14 cellular contexts compared by ENCODE assay signal in the genomic region with DNA sequence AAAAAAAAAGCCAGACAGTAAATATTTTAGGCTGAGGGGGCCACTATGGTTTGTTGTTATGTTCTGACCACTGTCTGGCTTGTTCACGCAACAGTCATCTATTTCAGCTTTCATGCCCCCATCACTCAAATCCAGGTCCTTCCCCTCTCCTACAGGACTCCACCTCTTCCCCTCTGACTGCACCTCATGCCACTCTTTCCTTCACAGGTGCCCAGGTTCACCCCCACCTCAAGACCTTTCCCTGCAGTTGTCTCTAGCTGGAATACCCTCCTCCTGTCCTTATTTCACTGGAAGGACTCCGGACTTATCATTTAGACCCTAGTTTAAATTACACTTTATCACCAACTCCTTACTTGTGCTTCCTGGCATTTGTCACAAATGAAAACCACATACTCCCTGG. TPM values are rescaled to one million over a fixed set of nuclear protein-coding genes. Genes with fewer than 3 reads are reported as not detected.
DNase-seq lines count a peak whose midpoint lies in the region; ATAC-seq, FAIRE-seq and TF ChIP-seq lines count a peak whose summit lies in the region.
"Had no signal": no experiment of that assay in that cellular context is flagged by ENCODE, and none has a peak within 500 bp of the region (broad histone marks: within the 10 kb centered on the region; RNA-seq: fewer than 3 reads in every experiment).

No MANE protein-coding gene starts in this region.

- DNase-seq in MCF 10A (ENCODE audit: unreplicated experiment) (no peak), breast epithelium (ENCODE audit: low spot score in 2 of 2) (no peak), activated B cell treated with CpG ODN at 0.5 μM for 24 hours (no peak), endodermal cell (no peak), DMS 273 (lab: John Stamatoyannopoulos, UW; ENCODE audit: unreplicated experiment) (no peak), GM19239 (ENCODE audit: insufficient read length, low spot score) (no peak)
- DNase-seq: midbrain, OCI-M1, WERI-Rb-1 had no signal

- no peaks in the 10 kb centered on the region for H3K27me3 ChIP-seq in breast epithelium
- no peaks in the 10 kb centered on the region for H3K27me3 ChIP-seq in endodermal cell (ENCODE audit: control insufficient read depth, insufficient read depth, low read length, poor library complexity, severe bottlenecking)
- H3K27me3 ChIP-seq: tibial nerve had no signal

- H3K9me3 ChIP-seq in breast epithelium, result no peaks in the 10 kb centered on the region
- no peaks in the 10 kb centered on the region for H3K9me3 ChIP-seq in endodermal cell (ENCODE audit: control insufficient read depth, low read length)
- H3K9me3 ChIP-seq: tibial nerve had no signal

- no TSS peak for BruUV-seq in MCF 10A (replicated peaks; lab: Mats Ljungman, UMichigan)

- H3K36me3 Mint-ChIP-seq in MCF 10A (ENCODE audit: insufficient read depth, unreplicated experiment) (peaks cover 85% of the 10 kb centered on the region), activated B cell treated with CpG ODN at 0.5 μM for 24 hours (ENCODE audit: low read depth) (peaks cover 86% of the 10 kb centered on the region), endodermal cell (ENCODE audit: low read depth) (peaks cover 62% of the 10 kb centered on the region)

- POLR2A ChIA-PET in MCF 10A (lab: Yijun Ruan, JAX) (interaction anchor here (0.6 to 1.0 kb wide), 2 partner anchors 21 to 312 kb away, joined by 3 to 4 read pairs; no protein-coding TSS in a partner anchor), activated B cell treated with CpG ODN at 0.5 μM for 24 hours (lab: Charles Lee) (interaction anchor here (1.4 to 43.9 kb wide), 2 partner anchors 10 to 37 kb away, joined by 4 to 2478 read pairs; partner anchors contain the start of gene CD74)

- no peak overlapping the region for H3K9ac ChIP-seq in endodermal cell (ENCODE audit: extremely low read depth, low read length, poor library complexity, severe bottlenecking)
- H3K9ac ChIP-seq: parathyroid adenoma had no signal

- H3K36me3 ChIP-seq in breast epithelium (peaks cover 25% of the 10 kb centered on the region), endodermal cell (ENCODE audit: control insufficient read depth, insufficient read depth, low read length) (peaks cover 57% of the 10 kb centered on the region)

- H3K27ac Mint-ChIP-seq in MCF 10A (ENCODE audit: low read depth, unreplicated experiment) (peak overlapping the region; percentile 64), activated B cell treated with CpG ODN at 0.5 μM for 24 hours (peak overlapping the region; percentile 61), endodermal cell (peak overlapping the region; percentile 77)

- no peak overlapping the region for H3K4me3 ChIP-seq in breast epithelium
- H3K4me3 ChIP-seq in endodermal cell (ENCODE audit: low read length), result peak overlapping the region; percentile 91
- H3K4me3 ChIP-seq: tibial nerve had no signal

- TF ChIP-seq POLR2A in breast epithelium (IDR thresholded peaks at IDR 0.05), result no peak

- H3K4me3 Mint-ChIP-seq in MCF 10A (ENCODE audit: unreplicated experiment) (no peak overlapping the region), activated B cell treated with CpG ODN at 0.5 μM for 24 hours (no peak overlapping the region), endodermal cell (no peak overlapping the region)

- no peaks in the 10 kb centered on the region for H3K9me3 Mint-ChIP-seq in MCF 10A (ENCODE audit: unreplicated experiment)
- no peaks in the 10 kb centered on the region for H3K9me3 Mint-ChIP-seq in activated B cell treated with CpG ODN at 0.5 μM for 24 hours
- peaks cover 7% of the 10 kb centered on the region for H3K9me3 Mint-ChIP-seq in endodermal cell

- no peak overlapping the region for H3K27ac ChIP-seq in breast epithelium
- no peak overlapping the region for H3K27ac ChIP-seq in endodermal cell (ENCODE audit: low read depth, low read length)
- H3K27ac ChIP-seq: parathyroid adenoma, WERI-Rb-1 had no signal

- intact Hi-C loops in MCF 10A (cut with micrococcal nuclease), result no loop called here
- intact Hi-C loops in breast epithelium (cut with DNase I; ENCODE audit: low total_unique reads), result no loop called here
- intact Hi-C loops in activated B cell treated with CpG ODN at 0.5 μM for 24 hours (cut with micrococcal nuclease), result no loop called here

- WGBS in endodermal cell (ENCODE audit: insufficient coverage in 1 of 2, insufficient read length in 1 of 2), 2 experiments, result 94 to 96% methylated on average over 2 of the region's 2 CpGs

- no peak for TF ChIP-seq CTCF in MCF 10A (IDR thresholded peaks at IDR 0.05; ENCODE audit: unreplicated experiment)
- TF ChIP-seq CTCF in breast epithelium (IDR thresholded peaks at IDR 0.05), result no peak
- no peak for TF ChIP-seq CTCF in activated B cell treated with CpG ODN at 0.5 μM for 24 hours (IDR thresholded peaks at IDR 0.05)
- no peak for TF ChIP-seq CTCF in endodermal cell (conservative IDR thresholded peaks at IDR 0.05)

- H3K27me3 Mint-ChIP-seq in MCF 10A (ENCODE audit: insufficient read depth, unreplicated experiment), result no peaks in the 10 kb centered on the region
- H3K27me3 Mint-ChIP-seq in activated B cell treated with CpG ODN at 0.5 μM for 24 hours, result no peaks in the 10 kb centered on the region
- no peaks in the 10 kb centered on the region for H3K27me3 Mint-ChIP-seq in endodermal cell (ENCODE audit: insufficient read depth)

- CTCF ChIA-PET in MCF 10A (lab: Yijun Ruan, JAX) (interaction anchor here (0.6 to 2.1 kb wide), 4 partner anchors 10 to 613 kb away, joined by 3 to 6 read pairs (median 4); no protein-coding TSS in a partner anchor), activated B cell treated with CpG ODN at 0.5 μM for 24 hours (lab: Charles Lee) (no interaction called here)

- peaks cover 22% of the 10 kb centered on the region for H3K4me1 Mint-ChIP-seq in MCF 10A (ENCODE audit: insufficient read depth, unreplicated experiment)
- peaks cover 43% of the 10 kb centered on the region for H3K4me1 Mint-ChIP-seq in activated B cell treated with CpG ODN at 0.5 μM for 24 hours
- peaks cover 24% of the 10 kb centered on the region for H3K4me1 Mint-ChIP-seq in endodermal cell

- peaks cover 10 to 13% of the 10 kb centered on the region in 2 donors for H3K4me1 ChIP-seq in breast epithelium
- H3K4me1 ChIP-seq in endodermal cell (ENCODE audit: control insufficient read depth, insufficient read depth, low read length), result peaks cover 10% of the 10 kb centered on the region
- H3K4me1 ChIP-seq: parathyroid adenoma had no signal

- no peak for FAIRE-seq in GM19239 (lab: Jason Lieb, UNC)
- FAIRE-seq: bronchial epithelial cell had no signal

- no peak for ATAC-seq in activated B cell treated with CpG ODN at 0.5 μM for 24 hours (ENCODE audit: low read depth)
- ATAC-seq in GM19467 (IDR thresholded peaks at IDR 0.05; ENCODE audit: unreplicated experiment), result no peak
- no peak for ATAC-seq in GM19463 (IDR thresholded peaks at IDR 0.05; ENCODE audit: unreplicated experiment)

RNA-seq across cellular contexts. Expression of gene RPS14, which starts 3.4 kb away (rescaled TPM):
- 5,481 and 5,921 TPM in 2 replicates for total RNA-seq in MCF 10A (2022)
- total RNA-seq in breast epithelium, result 1,000 to 10,000 TPM; 3,271 to 4,472 (median 4,011) TPM
- 4,086 and 4,865 TPM in 2 replicates for total RNA-seq in activated B cell treated with CpG ODN at 0.5 μM for 24 hours
- 1,000 to 10,000 TPM; 2,313 to 2,316 TPM for total RNA-seq in endodermal cell
- 1,931 TPM for polyA plus RNA-seq in endodermal cell (2013, experiment 1 of 2)
- polyA plus RNA-seq in endodermal cell (2013, experiment 2 of 2), result 1,875 TPM

RNA-seq across cellular contexts. Expression of gene CD74, which starts 33.4 kb away (rescaled TPM):
- not detected in 2 replicates for total RNA-seq in MCF 10A (2022)
- 100 to 1,000 TPM; 382 to 393 (median 392) TPM for total RNA-seq in breast epithelium
- 5,323 and 5,628 TPM in 2 replicates for total RNA-seq in activated B cell treated with CpG ODN at 0.5 μM for 24 hours
- 10 to 100 TPM; 12.4 to 20.0 TPM for total RNA-seq in endodermal cell
- polyA plus RNA-seq in endodermal cell (2013, experiment 1 of 2), result 9.7 TPM
- 7.1 TPM for polyA plus RNA-seq in endodermal cell (2013, experiment 2 of 2)

Comparison
In these comparisons a context has a peak if more than half of its experiments do, and no peak if none do; other contexts are left out.
1. RNA of gene CD74, which starts 33.4 kb away (total RNA-seq): 5,323 to 5,628 TPM in activated B cell treated with CpG ODN at 0.5 μM for 24 hours and 382 to 393 TPM in breast epithelium; 12.4 to 20.0 TPM in endodermal cell and not detected in MCF 10A; every median in the first group is over 10 times any median in the second.
2. Peak in every context shown above with its lines, with median percentiles within 50 percentile points of each other: H3K27ac Mint-ChIP-seq.